Comparison of ENCODE assay signal across 11 cellular contexts in the genomic region with DNA sequence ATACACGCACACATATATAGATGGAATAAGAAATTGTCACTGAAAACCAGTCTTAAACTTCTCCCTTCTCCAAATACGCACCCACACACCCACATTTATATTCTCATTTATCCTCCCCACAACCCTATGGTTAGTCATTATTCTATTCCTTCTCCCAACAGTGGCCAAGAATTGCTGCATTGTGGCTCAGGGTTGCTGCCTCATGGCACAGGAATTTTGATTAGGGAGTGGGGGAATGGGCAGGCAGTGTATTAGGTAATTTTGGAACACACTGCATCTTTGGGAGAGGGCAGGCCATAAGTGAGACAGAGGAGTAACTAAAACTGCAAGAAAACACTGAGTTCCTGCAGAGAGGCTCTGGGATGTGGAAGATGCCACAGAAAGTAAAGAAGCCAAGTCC.
A peak's percentile ranks its signal among the peaks of the same experiment; 100 is the strongest.
DNase-seq lines count a peak whose midpoint lies in the region; ATAC-seq and TF ChIP-seq lines count a peak whose summit lies in the region.
"Had no signal": no experiment of that assay in that cellular context is flagged by ENCODE, and none has a peak within 500 bp of the region (broad histone marks: within the 10 kb centered on the region; RNA-seq: fewer than 3 reads in every experiment).

No MANE protein-coding gene starts in this region.

- peak overlapping the region; percentile 95 for H3K27ac ChIP-seq in layer of hippocampus (ENCODE audit: low read depth, low read length)
- H3K27ac ChIP-seq: VCaP had no signal

- TF ChIP-seq CTCF in AG10803 (conservative IDR thresholded peaks at IDR 0.05; ENCODE audit: low read length) (no peak), cardiac fibroblast (IDR thresholded peaks at IDR 0.05; ENCODE audit: low read depth, low read length) (no peak), GM13977 (IDR thresholded peaks at IDR 0.05; ENCODE audit: extremely low read depth, insufficient read depth, missing control alignments) (no peak)

- DNase-seq in AG10803 (ENCODE audit: low read depth), result peak; percentile 96
- DNase-seq in LoVo (ENCODE audit: low spot score), result peak; percentile 44
- peak; percentile 92 to 96 for DNase-seq in cardiac fibroblast (ENCODE audit: low read depth in 2 of 2)
- no peak for DNase-seq in nucleus accumbens (lab: John Stamatoyannopoulos, UW)
- no peak for DNase-seq in activated effector memory CD4-positive, alpha-beta T cell treated with anti-CD3 and anti-CD28 coated beads, Interleukin-2, amount 50 U/mL, for 16 hours
- DNase-seq in GM13977 (ENCODE audit: low spot score), result no peak
- DNase-seq: CD4-positive, alpha-beta memory T cell; retina had no signal

- ATAC-seq in HG02763 (IDR thresholded peaks at IDR 0.05; ENCODE audit: unreplicated experiment), result no peak

- no peaks in the 10 kb centered on the region for H3K27me3 ChIP-seq in layer of hippocampus (ENCODE audit: control insufficient read depth, insufficient read depth, low read length)

- H3K4me3 ChIP-seq in AG10803 (ENCODE audit: low read length), result no peak overlapping the region
- no peak overlapping the region for H3K4me3 ChIP-seq in cardiac fibroblast (replicated peaks in 1 of 2; ENCODE audit: low read depth in 2 of 2, low read length in 2 of 2)

- in situ Hi-C loops in GM13977 (cut with MboI; ENCODE audit: low pct_unique_long_range_greater_than_20kb, low sequenced_read_pairs, unreplicated experiment), result no loop called here

Comparison
In these comparisons a context has a peak if more than half of its experiments do, and no peak if none do; other contexts are left out.
1. DNase-seq: peak in AG10803 (single experiment), LoVo (single experiment) and cardiac fibroblast (2 of 2); none in nucleus accumbens (0 of 56), activated effector memory CD4-positive, alpha-beta T cell treated with anti-CD3 and anti-CD28 coated beads, Interleukin-2, amount 50 U/mL, for 16 hours (single experiment) and GM13977 (single experiment).